Comparison of ENCODE assay signal across 14 cellular contexts in the genomic region with DNA sequence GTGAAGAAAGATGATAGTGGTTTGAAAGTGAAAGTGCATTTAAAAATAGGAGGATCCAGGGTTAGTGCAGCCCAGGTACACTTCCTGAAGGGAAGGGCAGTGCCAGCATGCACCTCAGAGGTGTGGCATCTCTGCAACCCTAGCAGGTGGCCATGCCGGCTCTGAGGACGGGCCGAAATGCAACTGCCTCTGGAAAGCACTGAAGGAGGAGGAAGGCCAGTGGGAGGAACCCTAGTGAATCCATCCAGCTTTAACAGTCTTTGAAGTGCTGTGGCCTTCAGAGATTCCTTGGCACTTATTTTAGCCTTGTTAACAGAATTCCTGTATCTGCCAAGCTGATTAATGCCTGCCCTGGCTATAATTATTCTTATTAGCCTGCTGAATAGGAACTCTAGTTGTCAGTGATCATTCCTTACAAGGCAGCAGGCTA. TPM values are rescaled to one million over a fixed set of nuclear protein-coding genes. Genes with fewer than 3 reads are reported as not detected.
DNase-seq lines count a peak whose midpoint lies in the region; TF ChIP-seq lines count a peak whose summit lies in the region.
"Had no signal": no experiment of that assay in that cellular context is flagged by ENCODE, and none has a peak within 500 bp of the region (broad histone marks: within the 10 kb centered on the region; RNA-seq: fewer than 3 reads in every experiment).

No MANE protein-coding gene starts in this region.

- no peak overlapping the region for H2AFZ ChIP-seq in mesenchymal stem cell (ENCODE audit: low read depth, low read length)

- H3K4me1 ChIP-seq in mesenchymal stem cell (ENCODE audit: control insufficient read depth, insufficient read depth, low read depth, low read length): peaks cover 19% of the 10 kb centered on the region
- H3K4me1 ChIP-seq in suprapubic skin: peaks cover 82% of the 10 kb centered on the region

- H3K4me2 ChIP-seq in mesenchymal stem cell (ENCODE audit: low read length, poor library complexity, severe bottlenecking): no peak overlapping the region

- peak; percentile 9 for DNase-seq in NCI-H2029 (lab: John Stamatoyannopoulos, UW)
- DNase-seq in NCI-H2029 treated with DMSO at 0.1 percent for 48 hours (lab: John Stamatoyannopoulos, UW): no peak
- peak; percentile 41 for DNase-seq in coronary artery (ENCODE audit: low spot score)
- no peak for DNase-seq in mesenchymal stem cell
- DNase-seq in suprapubic skin (ENCODE audit: low spot score in 2 of 2): no peak
- DNase-seq in hepatic stellate cell (ENCODE audit: low spot score): no peak
- no peak for DNase-seq in stimulated activated CD4-positive, alpha-beta T cell treated with anti-CD3 and anti-CD28 coated beads, Interleukin-2, amount 100 ng/mL, for 24 hours
- DNase-seq in activated effector memory CD4-positive, alpha-beta T cell treated with Interleukin-2 at 50 U/mL for 16 hours: no peak
- DNase-seq: cortex of kidney, mesendoderm, SHP77, spleen had no signal

- H2BK12ac ChIP-seq in mesenchymal stem cell (ENCODE audit: low read length in 2 of 2): no peak overlapping the region

- H3K9ac ChIP-seq in mesenchymal stem cell (ENCODE audit: low read length): peak overlapping the region; percentile 29

- H4K91ac ChIP-seq in mesenchymal stem cell (ENCODE audit: low read length): no peak overlapping the region

- peaks cover 0 to 8% of the 10 kb centered on the region in 2 experiments for H3K27me3 ChIP-seq in mesenchymal stem cell (ENCODE audit: control insufficient read depth in 1 of 2, insufficient read depth in 1 of 2, low read length in 2 of 2)
- H3K27me3 ChIP-seq in suprapubic skin: no peaks in the 10 kb centered on the region

- no peak overlapping the region for H3K18ac ChIP-seq in mesenchymal stem cell (ENCODE audit: low read depth in 1 of 2, low read length in 2 of 2)

- no peaks in the 10 kb centered on the region for H3K36me3 ChIP-seq in mesenchymal stem cell (ENCODE audit: control insufficient read depth in 1 of 2, insufficient read depth in 2 of 2, low read depth in 1 of 2, low read length in 2 of 2)
- no peaks in the 10 kb centered on the region for H3K36me3 ChIP-seq in suprapubic skin
- H3K36me3 ChIP-seq: spleen had no signal

- TF ChIP-seq POLR2A in suprapubic skin (IDR thresholded peaks at IDR 0.05): no peak

- H3K4ac ChIP-seq in mesenchymal stem cell (ENCODE audit: low read depth in 1 of 2, low read length in 2 of 2): no peak overlapping the region

- H2BK15ac ChIP-seq in mesenchymal stem cell (ENCODE audit: low read depth, poor library complexity, severe bottlenecking): no peak overlapping the region

- no peak overlapping the region for H4K8ac ChIP-seq in mesenchymal stem cell (ENCODE audit: low read length)

- H3K79me1 ChIP-seq in mesenchymal stem cell (replicated peaks; ENCODE audit: low read length, poor library complexity, severe bottlenecking): peaks cover 46% of the 10 kb centered on the region

- H3K9me3 ChIP-seq in mesenchymal stem cell (ENCODE audit: control insufficient read depth, low read length): no peaks in the 10 kb centered on the region
- H3K9me3 ChIP-seq in suprapubic skin: no peaks in the 10 kb centered on the region
- H3K9me3 ChIP-seq: spleen had no signal

- no peak overlapping the region for H2BK120ac ChIP-seq in mesenchymal stem cell (ENCODE audit: low read depth, low read length)

- H3K4me3 ChIP-seq in coronary artery: peak overlapping the region; percentile 40
- peak overlapping the region in 1 of 2 experiments; percentile 62 for H3K4me3 ChIP-seq in mesenchymal stem cell (ENCODE audit: insufficient read depth in 1 of 2, low read depth in 1 of 2, low read length in 2 of 2)
- peak overlapping the region; percentile 20 for H3K4me3 ChIP-seq in suprapubic skin
- H3K4me3 ChIP-seq: GM12878, spleen had no signal

- H3K23ac ChIP-seq in mesenchymal stem cell (ENCODE audit: low read length in 2 of 2): peak overlapping the region in 1 of 2 experiments; percentile 28

- no peak overlapping the region for H2AK5ac ChIP-seq in mesenchymal stem cell (ENCODE audit: low read length, severe bottlenecking)

- no peak overlapping the region for H2BK5ac ChIP-seq in mesenchymal stem cell (ENCODE audit: low read depth, low read length, poor library complexity, severe bottlenecking)

- H3K27ac ChIP-seq in coronary artery (no peak overlapping the region), mesenchymal stem cell (ENCODE audit: low read length, poor library complexity, severe bottlenecking) (no peak overlapping the region), suprapubic skin (peak overlapping the region; percentile 39)
- H3K27ac ChIP-seq: 22Rv1, spleen had no signal

- no peak for TF ChIP-seq EP300 in suprapubic skin (IDR thresholded peaks at IDR 0.05)

- 84% methylated on average over 3 of the region's 3 CpGs for WGBS in mesenchymal stem cell
- WGBS in suprapubic skin: 40% methylated on average over 3 of the region's 3 CpGs

- H3K14ac ChIP-seq in mesenchymal stem cell (ENCODE audit: low read length in 2 of 2): no peak overlapping the region

- TF ChIP-seq CTCF in coronary artery (IDR thresholded peaks at IDR 0.05) (no peak), suprapubic skin (IDR thresholded peaks at IDR 0.05) (no peak)

RNA-seq across cellular contexts. Expression of a gene that starts 5.5 kb away (rescaled TPM):
- polyA plus RNA-seq in mesenchymal stem cell (2013, experiment 1 of 2): 73.6 TPM
- polyA plus RNA-seq in mesenchymal stem cell (2013, experiment 2 of 2): 75.7 TPM
- total RNA-seq in suprapubic skin: 10 to 100 TPM; 64.5 to 92.0 (median 83.9) TPM

Comparison
In these comparisons a context has a peak if more than half of its experiments do, and no peak if none do; other contexts are left out.
1. DNase-seq: peak in NCI-H2029 (single experiment) and coronary artery (single experiment); none in NCI-H2029 treated with DMSO at 0.1 percent for 48 hours (single experiment), mesenchymal stem cell (single experiment), suprapubic skin (0 of 2), hepatic stellate cell (single experiment), stimulated activated CD4-positive, alpha-beta T cell treated with anti-CD3 and anti-CD28 coated beads, Interleukin-2, amount 100 ng/mL, for 24 hours (0 of 2) and activated effector memory CD4-positive, alpha-beta T cell treated with Interleukin-2 at 50 U/mL for 16 hours (single experiment).